ENCODE assay signal across 20 cellular contexts in the genomic region with DNA sequence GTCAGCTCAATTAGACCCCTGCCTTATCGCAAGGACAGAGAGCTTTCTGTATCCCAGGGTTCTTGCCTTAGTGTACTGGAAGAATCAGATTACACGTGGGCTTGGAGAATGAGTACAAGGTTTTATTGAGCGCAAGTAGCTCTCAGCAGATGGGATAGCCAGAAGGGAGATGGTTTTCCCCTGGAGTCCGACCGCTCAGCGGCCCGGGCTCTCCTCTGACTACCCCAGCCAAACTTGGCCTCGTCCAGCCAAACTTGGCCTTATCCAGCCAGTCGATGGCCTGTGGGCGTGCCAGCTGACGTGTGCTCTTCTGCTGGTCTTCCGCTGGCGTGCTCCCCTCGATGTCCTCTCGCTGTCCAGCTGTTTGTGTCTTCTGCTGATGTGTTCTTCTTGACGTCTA.
DNase-seq lines count a peak whose midpoint lies in the region; ATAC-seq lines count a peak whose summit lies in the region.
"Had no signal": no experiment of that assay in that cellular context is flagged by ENCODE, and none has a peak within 500 bp of the region (broad histone marks: within the 10 kb centered on the region; RNA-seq: fewer than 3 reads in every experiment).

No MANE protein-coding gene starts in this region.

- in situ Hi-C loops in SK-MEL-5 (cut with HindIII; ENCODE audit: low pct_unique_long_range_greater_than_20kb, low sequenced_read_pairs) = no loop called here

- no peak for ATAC-seq in HG02678 (IDR thresholded peaks at IDR 0.05; ENCODE audit: unreplicated experiment)
- ATAC-seq: HCT116 had no signal

- DNase-seq in NCI-H2171 treated with DMSO at 0.1 percent for 48 hours (lab: John Stamatoyannopoulos, UW) = peak; percentile 3
- no peak for DNase-seq in NCI-H2171 (lab: John Stamatoyannopoulos, UW)
- DNase-seq in SK-MEL-5 (ENCODE audit: low read depth, low spot score) = peak; percentile 7
- peak; percentile 5 for DNase-seq in left kidney (ENCODE audit: low read depth, low spot score)
- no peak for DNase-seq in amniotic stem cell (lab: John Stamatoyannopoulos, UW)
- no peak for DNase-seq in dermis blood vessel endothelial cell
- DNase-seq: DMS53, GM23248, Kasumi-1, MV-4-11, NCI-H1105, NCI-H1436 treated with DMSO at 0.1 percent for 48 hours, NCI-H187 treated with DMSO at 0.1 percent for 48 hours, NCI-H2107, NCI-H226, NCI-H510A, NCI-H69, SHP77 treated with DMSO at 0.1 percent for 48 hours had no signal

Comparison
In these comparisons a context has a peak if more than half of its experiments do, and no peak if none do; other contexts are left out.
1. DNase-seq: peak in NCI-H2171 treated with DMSO at 0.1 percent for 48 hours (single experiment), SK-MEL-5 (single experiment) and left kidney (single experiment); none in NCI-H2171 (single experiment), amniotic stem cell (single experiment) and dermis blood vessel endothelial cell (single experiment).